ENCODE assay signal across 21 cellular contexts in genomic region chr1:67953301-67953700, GRCh38.
"Had no signal": no experiment of that assay in that cellular context is flagged by ENCODE, and none has a peak within 500 bp of the region (broad histone marks: within the 10 kb centered on the region; RNA-seq: fewer than 3 reads in every experiment).

No MANE protein-coding gene starts in this region.

- H3K36me3 ChIP-seq: Peyer's patch, SJSA1 had no signal

- H3K9me3 ChIP-seq: Peyer's patch, SJSA1, SK-N-SH had no signal

- H3K27me3 ChIP-seq: Peyer's patch, SJSA1 had no signal

- ATAC-seq: activated CD8-positive, alpha-beta T cell treated with anti-CD3 and anti-CD28 coated beads for 36 hours; K562; PC-3 had no signal

- H3K4me1 ChIP-seq: Peyer's patch had no signal

- H3K4me3 ChIP-seq: K562, Peyer's patch, SJSA1 had no signal

- DNase-seq: activated CD4-positive, alpha-beta T cell treated with anti-CD3 and anti-CD28 coated beads, Interleukin-2, amount 10 ng/mL, durations not matched to agents 24 days and 14 days; activated CD4-positive, alpha-beta T cell treated with anti-CD3 and anti-CD28 coated beads, Interleukin-2, amount 50 U/mL, for 4 hours; activated CD8-positive, alpha-beta T cell treated with anti-CD3 and anti-CD28 coated beads for 36 hours; activated gamma-delta T cell; activated naive CD4-positive, alpha-beta T cell treated with Interleukin-2 at 50 U/mL for 16 hours; activated naive CD8-positive, alpha-beta T cell treated with anti-CD3 and anti-CD28 coated beads, Interleukin-2, amount 10 ng/mL, durations not matched to agents 7 days and 5 days; activated T-cell treated with anti-CD3 and anti-CD28 coated beads, Interleukin-2, amount 50 U/mL, for 24 hours; anterior cingulate cortex; NCI-H1105 treated with DMSO at 0.1 percent for 48 hours; NCI-H1436; NCI-H1694; NCI-H2029; NCI-H345; NCI-H524 treated with DMSO at 0.1 percent for 48 hours; PC-3; Peyer's patch; RPMI8226; SHP77 treated with DMSO at 0.1 percent for 48 hours; SK-N-SH had no signal

- H3K27ac ChIP-seq: Peyer's patch, SJSA1 had no signal
